ENCODE assay signal across 21 cellular contexts in the genomic region with DNA sequence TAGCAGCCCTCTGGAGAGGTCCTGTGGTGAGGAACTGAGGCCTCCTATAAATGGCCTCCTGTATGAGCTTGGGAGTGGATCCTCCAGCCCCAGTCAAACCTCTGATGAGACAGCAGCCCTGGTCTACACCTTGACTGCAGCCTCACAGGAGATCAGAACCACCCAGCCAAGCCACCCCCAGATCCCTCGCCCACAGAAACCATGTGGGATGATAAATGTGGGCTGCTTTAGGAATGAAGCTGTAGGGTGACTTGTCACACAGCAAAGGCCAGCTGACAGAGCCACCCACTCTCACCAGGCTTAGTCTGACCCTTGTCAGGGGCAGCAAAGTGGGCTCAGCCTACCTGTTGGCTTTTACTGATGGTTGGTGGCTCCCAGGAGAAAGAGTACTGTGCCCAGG. TPM values are rescaled to one million over a fixed set of nuclear protein-coding genes. Genes with fewer than 3 reads are reported as not detected.
DNase-seq lines count a peak whose midpoint lies in the region; TF ChIP-seq lines count a peak whose summit lies in the region.
"Had no signal": no experiment of that assay in that cellular context is flagged by ENCODE, and none has a peak within 500 bp of the region (broad histone marks: within the 10 kb centered on the region; RNA-seq: fewer than 3 reads in every experiment).

No MANE protein-coding gene starts in this region.

- H3K9me3 Mint-ChIP-seq in endothelial cell (ENCODE audit: unreplicated experiment) (no peaks in the 10 kb centered on the region), nephron (peaks cover 9% of the 10 kb centered on the region)

- H3K4me3 Mint-ChIP-seq in endothelial cell (ENCODE audit: unreplicated experiment) = peak overlapping the region; percentile 21
- no peak overlapping the region for H3K4me3 Mint-ChIP-seq in nephron
- H3K4me3 Mint-ChIP-seq: CD14-positive monocyte; CD4-positive, alpha-beta memory T cell had no signal

- POLR2A ChIA-PET in HEK293 (lab: Yijun Ruan, JAX) = no interaction called here

- DNase-seq in endothelial cell (ENCODE audit: low spot score) (no peak), DMS153 treated with DMSO at 0.1 percent for 48 hours (lab: John Stamatoyannopoulos, UW; ENCODE audit: unreplicated experiment) (no peak), NCI-H1930 (lab: John Stamatoyannopoulos, UW) (no peak)
- DNase-seq in central memory CD4-positive, alpha-beta T cell = no peak
- DNase-seq: 8988T; ACHN; AML-193; BE2C; Calu3; CD4-positive, alpha-beta memory T cell; COR-L47; DND-41; GM23248; H7; HCEC 1CT had no signal

- H3K36me3 ChIP-seq in HEK293 (ENCODE audit: control insufficient read depth in 2 of 2, insufficient read depth in 1 of 2, low read length in 2 of 2) = no peaks in the 10 kb centered on the region
- H3K36me3 ChIP-seq: BE2C; BLaER1 treated with 17β-estradiol and CSF1 and Interleukin-3, amounts not matched to agents 10 nM and 100 nM had no signal

- H3K27ac ChIP-seq in HEK293 (ENCODE audit: extremely low read depth, low read depth, low read length) = no peak overlapping the region
- H3K27ac ChIP-seq: A549; BLaER1 treated with 17β-estradiol and CSF1 and Interleukin-3, amounts not matched to agents 10 nM and 100 nM; GM23248 had no signal

- H3K4me3 ChIP-seq in HEK293 (ENCODE audit: low read depth, low read length) = no peak overlapping the region
- H3K4me3 ChIP-seq: A549; BLaER1 treated with 17β-estradiol and CSF1 and Interleukin-3, amounts not matched to agents 10 nM and 100 nM; GM12878; GM23248 had no signal

- CTCF ChIA-PET in HEK293 (lab: Yijun Ruan, JAX) = no interaction called here

- H3K27me3 Mint-ChIP-seq in endothelial cell (ENCODE audit: unreplicated experiment) (peaks cover 6% of the 10 kb centered on the region), nephron (ENCODE audit: low read depth) (no peaks in the 10 kb centered on the region)
- H3K27me3 Mint-ChIP-seq: CD4-positive, alpha-beta memory T cell had no signal

- H3K9me3 ChIP-seq in HEK293 (ENCODE audit: control insufficient read depth, insufficient read depth, low read depth, low read length) = no peaks in the 10 kb centered on the region
- H3K9me3 ChIP-seq: A549, BE2C had no signal

- no peaks in the 10 kb centered on the region for H3K4me1 ChIP-seq in HEK293 (ENCODE audit: control insufficient read depth, insufficient read depth, low read length)
- H3K4me1 ChIP-seq: A549 had no signal

- H3K4me1 Mint-ChIP-seq in endothelial cell (ENCODE audit: unreplicated experiment) (peaks cover 7% of the 10 kb centered on the region), nephron (peaks cover 94% of the 10 kb centered on the region)
- H3K4me1 Mint-ChIP-seq: CD4-positive, alpha-beta memory T cell had no signal

- H3K27ac Mint-ChIP-seq in endothelial cell (ENCODE audit: unreplicated experiment) (no peak overlapping the region), nephron (peak overlapping the region; percentile 59 to 88 (median 85))
- H3K27ac Mint-ChIP-seq: CD14-positive monocyte had no signal

- H3K36me3 Mint-ChIP-seq in endothelial cell (ENCODE audit: low read depth, unreplicated experiment) = peaks cover 4% of the 10 kb centered on the region
- no peaks in the 10 kb centered on the region for H3K36me3 Mint-ChIP-seq in nephron (ENCODE audit: low read depth)

- no peak for TF ChIP-seq CTCF in HEK293 (tag by site-specific recombination; IDR thresholded peaks at IDR 0.05)
- TF ChIP-seq CTCF in endothelial cell (IDR thresholded peaks at IDR 0.05; ENCODE audit: unreplicated experiment) = no peak
- TF ChIP-seq CTCF in nephron (IDR thresholded peaks at IDR 0.05; ENCODE audit: unreplicated experiment in 3 of 3) = no peak

TF ChIP-seq in HEK293, 187 proteins besides CTCF, POLR2A, EP300 and RAD21:
- no peak for TF ChIP-seq ZNF660 (tag by site-specific recombination; IDR thresholded peaks at IDR 0.05)
- TF ChIP-seq HOXD13 (CRISPR knock-in tag; IDR thresholded peaks at IDR 0.05; ENCODE audit: borderline replicate concordance) = no peak
- peak; percentile 63 for TF ChIP-seq EGR2 (tag by site-specific recombination; IDR thresholded peaks at IDR 0.05; ENCODE audit: low read depth)
- TF ChIP-seq ZNF335 (tag by site-specific recombination; conservative IDR thresholded peaks at IDR 0.05) = no peak
- TF ChIP-seq ZFHX2 (tag by site-specific recombination; conservative IDR thresholded peaks at IDR 0.05) = peak; percentile 76

RNA-seq across cellular contexts. Expression of a gene that starts 6.5 kb away (rescaled TPM):
- 1.2 TPM for total RNA-seq in endothelial cell (ENCODE audit: unreplicated experiment)
